7 cellular contexts compared by ENCODE assay signal in the genomic region with DNA sequence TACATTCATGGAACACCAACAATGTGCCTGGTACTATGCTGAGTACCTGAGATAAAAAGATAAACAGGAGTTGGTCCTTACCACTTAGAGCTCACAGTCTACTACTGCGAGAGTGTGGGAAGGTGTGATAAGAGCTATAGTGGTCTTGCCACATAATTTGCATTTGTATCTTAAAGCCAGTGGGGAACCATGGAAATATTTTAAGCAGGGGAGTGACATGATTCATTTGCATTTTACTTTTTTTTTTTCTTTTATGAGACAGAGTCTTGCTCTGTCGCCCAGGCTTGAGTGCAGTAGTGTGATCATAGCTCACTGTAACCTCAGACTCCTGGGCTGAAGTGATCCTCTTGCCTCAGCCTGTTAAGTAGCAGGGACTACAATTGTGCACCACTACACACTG. TPM values are rescaled to one million over a fixed set of nuclear protein-coding genes. Genes with fewer than 3 reads are reported as not detected.
DNase-seq lines count a peak whose midpoint lies in the region; ATAC-seq, FAIRE-seq and TF ChIP-seq lines count a peak whose summit lies in the region.
"Not testable (repeated sequence)": the region's sequence is repeated elsewhere in the genome, so short reads cannot be mapped to it uniquely, and the experiment has no call there.

No MANE protein-coding gene starts in this region.

- CTCF ChIA-PET in K562 (lab: Yijun Ruan, JAX; ENCODE audit: low intra/inter-chr PET ratio): not testable (repeated sequence)

- TF ChIP-seq CTCF in OCI-LY1 (IDR thresholded peaks at IDR 0.05; ENCODE audit: low read length); K562 (IDR thresholded peaks at IDR 0.05 in 2 of 3, conservative IDR thresholded peaks at IDR 0.05 in 1 of 3; ENCODE audit: insufficient read depth in 2 of 3, low read depth in 1 of 3, low read length in 3 of 3): not testable (repeated sequence)

- POLR2A ChIA-PET in K562 (lab: Yijun Ruan, JAX): not testable (repeated sequence)

- intact Hi-C loops in K562 (cut with micrococcal nuclease): not testable (repeated sequence)

- not testable (repeated sequence) for H3K79me2 ChIP-seq in OCI-LY1 (ENCODE audit: insufficient read depth, low read length); K562 (ENCODE audit: control insufficient read depth, insufficient read depth, low read length)

- TF ChIP-seq EP300 in K562 (IDR thresholded peaks at IDR 0.05; ENCODE audit: low read length): not testable (repeated sequence)

- TF ChIP-seq POLR2A in K562 (conservative IDR thresholded peaks at IDR 0.05): not testable (repeated sequence)

- not testable (repeated sequence) for H3F3A ChIP-seq in OCI-LY1 (ENCODE audit: insufficient read depth, low read length)

- ATAC-seq in GM18867 (IDR thresholded peaks at IDR 0.05; ENCODE audit: unreplicated experiment) (peak; percentile 98), GM19452 (IDR thresholded peaks at IDR 0.05; ENCODE audit: unreplicated experiment) (peak; percentile 89), GM21717 (IDR thresholded peaks at IDR 0.05; ENCODE audit: unreplicated experiment) (peak; percentile 82), HG02885 (IDR thresholded peaks at IDR 0.05; ENCODE audit: poor library complexity, unreplicated experiment) (peak; percentile 91), HG03342 (IDR thresholded peaks at IDR 0.05; ENCODE audit: unreplicated experiment) (peak; percentile 86), K562 (peak; percentile 67)

- H4K20me1 ChIP-seq in OCI-LY1 (ENCODE audit: insufficient read depth, low read length); K562 (replicated peaks; ENCODE audit: control insufficient read depth, insufficient read depth, low read length): not testable (repeated sequence)

- in situ Hi-C loops in K562 (cut with MboI): not testable (repeated sequence)

- H3K9me1 ChIP-seq in K562 (ENCODE audit: control insufficient read depth, insufficient read depth, low read length): not testable (repeated sequence)

- BruUV-seq in K562 (replicated peaks; lab: Mats Ljungman, UMichigan): not testable (repeated sequence)

- H3K4me3 ChIP-seq in OCI-LY1 (ENCODE audit: low read depth, low read length, poor library complexity, severe bottlenecking); K562: not testable (repeated sequence)

- not testable (repeated sequence) for H3K36me3 ChIP-seq in OCI-LY1 (ENCODE audit: insufficient read depth, low read length); K562 (ENCODE audit: control insufficient read depth, insufficient read depth, low read length)

- not testable (repeated sequence) for H2AFZ ChIP-seq in OCI-LY1 (ENCODE audit: low read length); K562 (ENCODE audit: low read depth, low read length)

- not testable (repeated sequence) for DNase-seq in K562 (ENCODE audit: extremely low read depth in 1 of 4, low spot score in 3 of 4)

- not testable (repeated sequence) for H3K9me2 ChIP-seq in OCI-LY1 (ENCODE audit: low read depth, low read length)

- not testable (repeated sequence) for H3K4me2 ChIP-seq in OCI-LY1 (ENCODE audit: low read length); K562 (ENCODE audit: insufficient read depth, low read length)

- not testable (repeated sequence) for H3K9me3 ChIP-seq in OCI-LY1 (ENCODE audit: low read length); K562 (replicated peaks; ENCODE audit: control insufficient read depth, insufficient read depth, low read depth, low read length)

- not testable (repeated sequence) for FAIRE-seq in K562 (lab: Jason Lieb, UNC)

- H3K9ac ChIP-seq in OCI-LY1 (ENCODE audit: low read length); K562 (ENCODE audit: insufficient read depth in 1 of 2, low read depth in 2 of 2, low read length in 2 of 2): not testable (repeated sequence)

- H3K27me3 ChIP-seq in OCI-LY1 (ENCODE audit: insufficient read depth, low read length); K562 (ENCODE audit: control insufficient read depth in 2 of 2, insufficient read depth in 2 of 2, low read length in 2 of 2): not testable (repeated sequence)

- H3K27ac ChIP-seq in OCI-LY1 (ENCODE audit: low read depth, low read length, poor library complexity, severe bottlenecking): peak overlapping the region; percentile 54
- not testable (repeated sequence) for H3K27ac ChIP-seq in K562 (ENCODE audit: extremely low read depth, low read depth, low read length)

- WGBS in K562 (ENCODE audit: insufficient coverage, low coverage, missing lambda C conversion rate): no CpG with 5 or more reads among the region's 2 CpGs

- H3K4me1 ChIP-seq in OCI-LY1 (ENCODE audit: insufficient read depth, low read length, severe bottlenecking): peaks cover 29% of the 10 kb centered on the region
- not testable (repeated sequence) for H3K4me1 ChIP-seq in K562 (replicated peaks in 1 of 2; ENCODE audit: control insufficient read depth in 2 of 2, insufficient read depth in 2 of 2, low read length in 2 of 2)

- TF ChIP-seq RAD21 in K562 (CRISPR knock-in tag; conservative IDR thresholded peaks at IDR 0.05 in 1 of 2, IDR thresholded peaks at IDR 0.05 in 1 of 2): not testable (repeated sequence)

TF ChIP-seq in K562, 482 proteins besides CTCF, POLR2A, EP300 and RAD21:
- TF ChIP-seq TAL1 (IDR thresholded peaks at IDR 0.05) (peak; percentile 30; the same call in 1 of the 2 replicates), CBFA2T3 (IDR thresholded peaks at IDR 0.05) (0 out of 2 replicates have a peak, but pooled peaks have one; percentile 8)

RNA-seq across cellular contexts. Expression of gene SRGAP2, which starts 53.6 kb away (rescaled TPM):
- 121 and 136 TPM in 2 replicates for total RNA-seq in K562 (2011; cell fraction: chromatin; rRNA removed; ENCODE audit: low replicate concordance)
- total RNA-seq in K562 (2011; cell fraction: nucleolus; rRNA removed): 59.9 and 74.1 TPM in 2 replicates
- total RNA-seq in K562 (2011; cell fraction: nucleoplasm; rRNA removed): 101 and 123 TPM in 2 replicates
- total RNA-seq in K562 (2014; rRNA removed): 29.2 and 35.6 TPM in 2 replicates
- 15.3 and 15.6 TPM in 2 replicates for total RNA-seq in K562 (2014; rRNA removed; fragmentation: Illumina TruSeq; extraction: Trizol)
- total RNA-seq in K562 (2015; rRNA removed; fragmentation: Illumina TruSeq; extraction: Trizol): 14.9 TPM in 2 replicates
- 50.7 and 54.7 TPM in 2 replicates for total RNA-seq in K562 (2021)
- 10.5 and 12.5 TPM in 2 replicates for polyA plus RNA-seq in K562 (2011; rRNA removed)
- polyA plus RNA-seq in K562 (2011; cell fraction: cytosol; rRNA removed): 15.0 and 17.1 TPM in 2 replicates
- 37.9 and 70.6 TPM in 2 replicates for polyA plus RNA-seq in K562 (2011; cell fraction: nucleus; rRNA removed)
- polyA plus RNA-seq in K562 (2012): 24.1 and 37.6 TPM in 2 replicates
- polyA plus RNA-seq in K562 (2014; fragmentation: Illumina TruSeq; extraction: Trizol): 23.8 and 26.3 TPM in 2 replicates
- 1 to 10 TPM; 4.1 to 5.3 TPM for polyA plus RNA-seq in K562 (2014; fragmentation: Nextera tagmentation; extraction: Ambion mirVana)
- polyA plus RNA-seq in K562 (2014; rRNA removed): 19.1 and 22.0 TPM in 2 replicates
- 32.8 and 33.5 TPM in 2 replicates for polyA minus RNA-seq in K562 (2011; rRNA and poly(A)+ RNA removed)
- 19.7 and 34.8 TPM in 2 replicates for polyA minus RNA-seq in K562 (2011; cell fraction: cytosol; rRNA and poly(A)+ RNA removed)
- 46.9 and 53.1 TPM in 2 replicates for polyA minus RNA-seq in K562 (2011; cell fraction: nucleus; rRNA and poly(A)+ RNA removed)

RNA-seq across cellular contexts. Expression of gene FAM72A, which starts 54.3 kb away (rescaled TPM):
- total RNA-seq in K562 (2011; cell fraction: chromatin; rRNA removed; ENCODE audit: low replicate concordance): 28.1 and 40.1 TPM in 2 replicates
- 22.2 and 23.9 TPM in 2 replicates for total RNA-seq in K562 (2011; cell fraction: nucleolus; rRNA removed)
- total RNA-seq in K562 (2011; cell fraction: nucleoplasm; rRNA removed): 33.7 and 40.9 TPM in 2 replicates
- 22.5 and 30.5 TPM in 2 replicates for total RNA-seq in K562 (2014; rRNA removed)
- 37.2 and 41.4 TPM in 2 replicates for total RNA-seq in K562 (2014; rRNA removed; fragmentation: Illumina TruSeq; extraction: Trizol)
- total RNA-seq in K562 (2015; rRNA removed; fragmentation: Illumina TruSeq; extraction: Trizol): 32.7 and 37.0 TPM in 2 replicates
- total RNA-seq in K562 (2021): 28.2 and 30.7 TPM in 2 replicates
- 51.1 and 56.2 TPM in 2 replicates for polyA plus RNA-seq in K562 (2011; rRNA removed)
- 22.8 and 32.9 TPM in 2 replicates for polyA plus RNA-seq in K562 (2011; cell fraction: cytosol; rRNA removed)
- 30.1 and 42.1 TPM in 2 replicates for polyA plus RNA-seq in K562 (2011; cell fraction: nucleus; rRNA removed)
- 27.4 and 32.4 TPM in 2 replicates for polyA plus RNA-seq in K562 (2012)
- polyA plus RNA-seq in K562 (2014; fragmentation: Illumina TruSeq; extraction: Trizol): 47.7 and 58.3 TPM in 2 replicates
- 10 to 100 TPM; 12.3 to 13.9 TPM for polyA plus RNA-seq in K562 (2014; fragmentation: Nextera tagmentation; extraction: Ambion mirVana)
- 33.5 and 40.7 TPM in 2 replicates for polyA plus RNA-seq in K562 (2014; rRNA removed)
- 56.9 and 71.7 TPM in 2 replicates for polyA minus RNA-seq in K562 (2011; rRNA and poly(A)+ RNA removed)
- 19.2 and 29.8 TPM in 2 replicates for polyA minus RNA-seq in K562 (2011; cell fraction: cytosol; rRNA and poly(A)+ RNA removed)
- polyA minus RNA-seq in K562 (2011; cell fraction: nucleus; rRNA and poly(A)+ RNA removed): 16.2 and 27.2 TPM in 2 replicates
